In the genomic region with DNA sequence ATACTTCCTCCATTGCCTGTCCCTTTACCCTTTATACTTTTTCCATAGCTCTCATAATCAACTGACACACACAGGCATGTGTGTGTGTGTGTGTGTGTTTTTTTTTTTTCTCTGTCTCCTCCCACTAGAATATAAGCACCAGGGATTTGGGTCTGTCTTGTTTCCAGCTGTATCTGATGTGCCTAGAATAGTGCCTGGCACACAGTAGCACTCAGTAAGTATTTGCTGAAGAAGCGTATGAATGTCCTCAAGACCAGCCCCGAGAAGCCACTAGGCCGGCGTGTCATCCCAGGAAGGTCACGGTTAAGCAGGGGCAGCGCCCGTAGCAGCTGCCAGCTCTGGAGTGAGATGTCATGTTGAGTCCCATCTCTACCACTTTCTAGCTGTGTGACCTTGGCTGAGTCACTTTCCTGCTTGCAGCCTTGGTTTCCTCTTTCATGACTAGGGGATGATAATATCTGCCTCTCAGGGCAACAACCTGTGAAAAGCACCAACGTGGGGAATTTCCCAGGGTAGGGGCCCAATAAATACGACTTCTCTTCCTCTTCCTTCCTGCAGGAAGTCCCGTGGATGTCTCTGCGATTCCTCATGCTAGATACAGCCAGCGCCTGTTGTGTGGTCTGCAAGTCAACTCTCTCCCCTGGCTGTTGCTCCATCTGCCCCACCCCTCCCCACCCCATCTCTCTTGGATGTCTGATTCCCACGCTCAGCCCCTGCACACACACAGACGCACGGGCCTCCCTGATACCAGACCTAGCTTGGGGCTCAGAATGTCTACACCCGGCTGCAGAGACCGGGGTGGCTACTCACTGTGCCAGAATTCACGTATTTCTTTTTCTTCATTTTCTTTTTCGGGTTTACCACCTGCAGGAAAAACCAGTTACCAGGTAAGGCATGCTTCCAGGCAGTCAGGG, we compare ENCODE assay signal across 8 cellular contexts. TPM values are rescaled to one million over a fixed set of nuclear protein-coding genes. Genes with fewer than 3 reads are reported as not detected.
DNase-seq lines count a peak whose midpoint lies in the region; ATAC-seq lines count a peak whose summit lies in the region.

No MANE protein-coding gene starts in this region.

- H3K27ac Mint-ChIP-seq in activated naive CD8-positive, alpha-beta T cell treated with anti-CD3 and anti-CD28 coated beads, Interleukin-2, amount 50 U/mL, for 24 hours = peak overlapping the region; percentile 90

- peak overlapping the region; percentile 67 for H3K4me3 Mint-ChIP-seq in activated naive CD8-positive, alpha-beta T cell treated with anti-CD3 and anti-CD28 coated beads, Interleukin-2, amount 50 U/mL, for 24 hours

- in situ Hi-C loops in Caki2 (cut with HindIII; ENCODE audit: low pct_unique_long_range_greater_than_20kb, low sequenced_read_pairs) = loop anchor here (25.0 kb wide), 1 partner anchor 143 kb away; no protein-coding TSS in a partner anchor

- peaks cover 72% of the 10 kb centered on the region for H3K4me1 Mint-ChIP-seq in activated naive CD8-positive, alpha-beta T cell treated with anti-CD3 and anti-CD28 coated beads, Interleukin-2, amount 50 U/mL, for 24 hours

- ATAC-seq in HG02840 (IDR thresholded peaks at IDR 0.05; ENCODE audit: low FRiP score, unreplicated experiment) = peak; percentile 45
- peak; percentile 91 for ATAC-seq in activated naive CD8-positive, alpha-beta T cell treated with anti-CD3 and anti-CD28 coated beads, Interleukin-2, amount 50 U/mL, for 24 hours
- ATAC-seq in GM18873 (IDR thresholded peaks at IDR 0.05; ENCODE audit: low FRiP score, unreplicated experiment) = no peak

- no peaks in the 10 kb centered on the region for H3K36me3 Mint-ChIP-seq in activated naive CD8-positive, alpha-beta T cell treated with anti-CD3 and anti-CD28 coated beads, Interleukin-2, amount 50 U/mL, for 24 hours (ENCODE audit: low read depth)

- DNase-seq in Caki2 (ENCODE audit: low read depth) (peak; percentile 42), T-helper 2 cell (peak; percentile 37 to 87 (median 70)), NCI-H69 (lab: John Stamatoyannopoulos, UW) (no peak), KG1 (lab: John Stamatoyannopoulos, UW) (no peak)
- DNase-seq in activated naive CD8-positive, alpha-beta T cell treated with anti-CD3 and anti-CD28 coated beads, Interleukin-2, amount 50 U/mL, for 24 hours = peak; percentile 71
- peak; percentile 31 to 70 (median 48) for DNase-seq in stimulated activated CD4-positive, alpha-beta T cell treated with anti-CD3 and anti-CD28 coated beads, Interleukin-1b, Interleukin-23, amount 100 ng/mL, for 24 hours (ENCODE audit: low read depth in 4 of 4, low spot score in 1 of 4)

- H3K27me3 Mint-ChIP-seq in activated naive CD8-positive, alpha-beta T cell treated with anti-CD3 and anti-CD28 coated beads, Interleukin-2, amount 50 U/mL, for 24 hours = no peaks in the 10 kb centered on the region

- no peaks in the 10 kb centered on the region for H3K9me3 Mint-ChIP-seq in activated naive CD8-positive, alpha-beta T cell treated with anti-CD3 and anti-CD28 coated beads, Interleukin-2, amount 50 U/mL, for 24 hours

RNA-seq across cellular contexts. Expression of gene RAB44, which starts 58.1 kb away (rescaled TPM):
- not detected in 2 replicates for total RNA-seq in Caki2 (2014; rRNA removed; shearing (Covaris generic); ENCODE audit: low replicate concordance)

Comparison
In these comparisons a context has a peak if more than half of its experiments do, and no peak if none do; other contexts are left out.
1. DNase-seq: peak in Caki2 (single experiment), T-helper 2 cell (5 of 5), activated naive CD8-positive, alpha-beta T cell treated with anti-CD3 and anti-CD28 coated beads, Interleukin-2, amount 50 U/mL, for 24 hours (single experiment) and stimulated activated CD4-positive, alpha-beta T cell treated with anti-CD3 and anti-CD28 coated beads, Interleukin-1b, Interleukin-23, amount 100 ng/mL, for 24 hours (4 of 4); none in NCI-H69 (single experiment) and KG1 (single experiment).